Comparison of ENCODE assay signal across 1 cellular context in the genomic region with DNA sequence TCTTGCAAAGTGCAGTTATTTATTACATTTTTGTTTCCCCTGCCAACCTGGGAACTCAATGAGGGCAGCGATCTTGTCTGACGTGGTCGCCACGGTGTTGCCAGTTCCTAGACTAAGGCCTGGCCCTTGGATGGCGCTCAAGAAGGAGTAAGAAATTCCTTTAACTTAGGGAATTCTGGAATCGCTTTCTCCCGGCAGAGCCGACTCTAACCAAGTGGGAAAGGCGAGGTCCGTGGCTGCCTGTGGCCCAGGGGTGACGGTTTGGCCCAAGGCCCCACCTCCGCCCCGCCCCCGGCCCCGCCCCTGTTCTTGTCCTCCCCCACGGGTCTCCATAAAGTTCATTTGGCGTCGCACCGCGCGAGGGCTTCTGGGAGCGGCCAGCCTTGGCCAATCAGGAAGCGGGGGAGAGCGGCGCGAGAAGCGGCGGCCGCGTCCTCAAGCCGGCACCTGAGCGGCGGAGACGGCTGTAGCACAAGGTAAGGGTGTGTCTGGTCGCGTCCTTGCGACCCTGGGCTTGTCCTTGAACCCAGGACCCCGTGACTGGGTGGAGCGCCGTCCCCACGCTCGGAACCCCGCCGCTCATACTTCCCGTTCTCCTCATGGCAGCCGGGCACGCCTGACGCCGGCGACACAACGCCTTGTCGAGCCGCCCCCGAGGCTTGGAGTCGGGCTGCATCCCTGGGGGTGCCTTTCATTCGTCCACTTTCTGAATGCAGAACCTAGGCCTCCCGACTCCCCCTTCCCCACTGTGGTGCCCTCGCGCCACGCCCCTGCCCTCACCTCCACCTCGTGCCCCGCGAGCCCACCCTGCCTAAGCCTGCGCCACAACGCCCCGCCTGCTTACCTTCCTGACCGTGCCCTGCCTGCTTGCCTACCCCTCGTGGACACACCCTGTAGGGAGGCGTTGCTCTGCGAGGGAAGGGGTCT.
TF ChIP-seq lines count a peak whose summit lies in the region.

TSS of gene NUP93 (plus strand) at position 394 of the 927 bp plus-strand sequence. CDS start 18,119 bp downstream, outside the sequence.

TF ChIP-seq in HepG2, 621 proteins besides CTCF, POLR2A, EP300 and RAD21 (continued from another document and continues in another):
- TF ChIP-seq, protein P1, sequence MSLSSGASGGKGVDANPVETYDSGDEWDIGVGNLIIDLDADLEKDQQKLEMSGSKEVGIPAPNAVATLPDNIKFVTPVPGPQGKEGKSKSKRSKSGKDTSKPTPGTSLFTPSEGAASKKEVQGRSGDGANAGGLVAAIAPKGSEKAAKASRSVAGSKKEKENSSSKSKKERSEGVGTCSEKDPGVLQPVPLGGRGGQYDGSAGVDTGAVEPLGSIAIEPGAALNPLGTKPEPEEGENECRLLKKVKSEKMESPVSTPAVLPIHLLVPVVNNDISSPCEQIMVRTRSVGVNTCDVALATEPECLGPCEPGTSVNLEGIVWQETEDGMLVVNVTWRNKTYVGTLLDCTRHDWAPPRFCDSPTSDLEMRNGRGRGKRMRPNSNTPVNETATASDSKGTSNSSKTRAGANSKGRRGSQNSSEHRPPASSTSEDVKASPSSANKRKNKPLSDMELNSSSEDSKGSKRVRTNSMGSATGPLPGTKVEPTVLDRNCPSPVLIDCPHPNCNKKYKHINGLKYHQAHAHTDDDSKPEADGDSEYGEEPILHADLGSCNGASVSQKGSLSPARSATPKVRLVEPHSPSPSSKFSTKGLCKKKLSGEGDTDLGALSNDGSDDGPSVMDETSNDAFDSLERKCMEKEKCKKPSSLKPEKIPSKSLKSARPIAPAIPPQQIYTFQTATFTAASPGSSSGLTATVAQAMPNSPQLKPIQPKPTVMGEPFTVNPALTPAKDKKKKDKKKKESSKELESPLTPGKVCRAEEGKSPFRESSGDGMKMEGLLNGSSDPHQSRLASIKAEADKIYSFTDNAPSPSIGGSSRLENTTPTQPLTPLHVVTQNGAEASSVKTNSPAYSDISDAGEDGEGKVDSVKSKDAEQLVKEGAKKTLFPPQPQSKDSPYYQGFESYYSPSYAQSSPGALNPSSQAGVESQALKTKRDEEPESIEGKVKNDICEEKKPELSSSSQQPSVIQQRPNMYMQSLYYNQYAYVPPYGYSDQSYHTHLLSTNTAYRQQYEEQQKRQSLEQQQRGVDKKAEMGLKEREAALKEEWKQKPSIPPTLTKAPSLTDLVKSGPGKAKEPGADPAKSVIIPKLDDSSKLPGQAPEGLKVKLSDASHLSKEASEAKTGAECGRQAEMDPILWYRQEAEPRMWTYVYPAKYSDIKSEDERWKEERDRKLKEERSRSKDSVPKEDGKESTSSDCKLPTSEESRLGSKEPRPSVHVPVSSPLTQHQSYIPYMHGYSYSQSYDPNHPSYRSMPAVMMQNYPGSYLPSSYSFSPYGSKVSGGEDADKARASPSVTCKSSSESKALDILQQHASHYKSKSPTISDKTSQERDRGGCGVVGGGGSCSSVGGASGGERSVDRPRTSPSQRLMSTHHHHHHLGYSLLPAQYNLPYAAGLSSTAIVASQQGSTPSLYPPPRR (CRISPR knock-in tag; IDR thresholded peaks at IDR 0.05; ENCODE audit: borderline replicate concordance): peak; percentile 27; the same call in 1 of the 2 replicates
- TF ChIP-seq ATF2 (CRISPR knock-in tag; IDR thresholded peaks at IDR 0.05) (peak; percentile 64), MEIS1 (CRISPR knock-in tag; IDR thresholded peaks at IDR 0.05; ENCODE audit: borderline replicate concordance) (no peak), FOXP1 (IDR thresholded peaks at IDR 0.05) (no peak), FOXP1 (CRISPR knock-in tag; IDR thresholded peaks at IDR 0.05) (no peak), ZSCAN31 (CRISPR knock-in tag; IDR thresholded peaks at IDR 0.05; ENCODE audit: low read depth) (0 out of 2 replicates have a peak, but pooled peaks have one; percentile 70), ZNF724P (CRISPR knock-in tag; IDR thresholded peaks at IDR 0.05; ENCODE audit: borderline replicate concordance) (peak; percentile 62; the same call in 1 of the 2 replicates), ZNF674 (CRISPR knock-in tag; IDR thresholded peaks at IDR 0.05; ENCODE audit: low read depth) (no peak), DMAP1 (CRISPR knock-in tag; IDR thresholded peaks at IDR 0.05) (peak; percentile 90), SNAI1 (CRISPR knock-in tag; IDR thresholded peaks at IDR 0.05; ENCODE audit: borderline replicate concordance) (no peak), ELK4 (CRISPR knock-in tag; IDR thresholded peaks at IDR 0.05; ENCODE audit: borderline replicate concordance) (no peak), ZFP62 (CRISPR knock-in tag; IDR thresholded peaks at IDR 0.05) (no peak), STAG1 (CRISPR knock-in tag; IDR thresholded peaks at IDR 0.05) (peak; percentile 1), ZNF318 (CRISPR knock-in tag; IDR thresholded peaks at IDR 0.05) (no peak), ZNF781 (CRISPR knock-in tag; IDR thresholded peaks at IDR 0.05; ENCODE audit: borderline replicate concordance, not compliant biosample characterization) (no peak), ARID2 (CRISPR knock-in tag; IDR thresholded peaks at IDR 0.05; ENCODE audit: borderline replicate concordance) (no peak; the same call in 1 of the 2 replicates), GMEB1 (CRISPR knock-in tag; IDR thresholded peaks at IDR 0.05; ENCODE audit: borderline replicate concordance) (peak; percentile 93), ZNF792 (CRISPR knock-in tag; IDR thresholded peaks at IDR 0.05) (no peak), TOPORS (CRISPR knock-in tag; IDR thresholded peaks at IDR 0.05) (no peak), KLF9 (CRISPR knock-in tag; IDR thresholded peaks at IDR 0.05; ENCODE audit: low read depth) (no peak), ATM (IDR thresholded peaks at IDR 0.05; ENCODE audit: borderline replicate concordance) (no peak), JARID2 (CRISPR knock-in tag; IDR thresholded peaks at IDR 0.05; ENCODE audit: insufficient replicate concordance) (peak; percentile 88), ATF7 (IDR thresholded peaks at IDR 0.05) (no peak), ATF7 (CRISPR knock-in tag; IDR thresholded peaks at IDR 0.05) (peak; percentile 19; the same call in 1 of the 2 replicates), IRF2 (CRISPR knock-in tag; IDR thresholded peaks at IDR 0.05) (peak; percentile 80; the same call in 1 of the 2 replicates), PCBP1 (IDR thresholded peaks at IDR 0.05; ENCODE audit: borderline replicate concordance, low read depth, low read length) (0 out of 2 replicates have a peak, but pooled peaks have one; percentile 68)
- TF ChIP-seq, protein P2, sequence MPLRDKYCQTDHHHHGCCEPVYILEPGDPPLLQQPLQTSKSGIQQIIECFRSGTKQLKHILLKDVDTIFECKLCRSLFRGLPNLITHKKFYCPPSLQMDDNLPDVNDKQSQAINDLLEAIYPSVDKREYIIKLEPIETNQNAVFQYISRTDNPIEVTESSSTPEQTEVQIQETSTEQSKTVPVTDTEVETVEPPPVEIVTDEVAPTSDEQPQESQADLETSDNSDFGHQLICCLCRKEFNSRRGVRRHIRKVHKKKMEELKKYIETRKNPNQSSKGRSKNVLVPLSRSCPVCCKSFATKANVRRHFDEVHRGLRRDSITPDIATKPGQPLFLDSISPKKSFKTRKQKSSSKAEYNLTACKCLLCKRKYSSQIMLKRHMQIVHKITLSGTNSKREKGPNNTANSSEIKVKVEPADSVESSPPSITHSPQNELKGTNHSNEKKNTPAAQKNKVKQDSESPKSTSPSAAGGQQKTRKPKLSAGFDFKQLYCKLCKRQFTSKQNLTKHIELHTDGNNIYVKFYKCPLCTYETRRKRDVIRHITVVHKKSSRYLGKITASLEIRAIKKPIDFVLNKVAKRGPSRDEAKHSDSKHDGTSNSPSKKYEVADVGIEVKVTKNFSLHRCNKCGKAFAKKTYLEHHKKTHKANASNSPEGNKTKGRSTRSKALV (CRISPR knock-in tag; IDR thresholded peaks at IDR 0.05): 0 out of 2 replicates have a peak, but pooled peaks have one; percentile 60
- TF ChIP-seq, protein P3, sequence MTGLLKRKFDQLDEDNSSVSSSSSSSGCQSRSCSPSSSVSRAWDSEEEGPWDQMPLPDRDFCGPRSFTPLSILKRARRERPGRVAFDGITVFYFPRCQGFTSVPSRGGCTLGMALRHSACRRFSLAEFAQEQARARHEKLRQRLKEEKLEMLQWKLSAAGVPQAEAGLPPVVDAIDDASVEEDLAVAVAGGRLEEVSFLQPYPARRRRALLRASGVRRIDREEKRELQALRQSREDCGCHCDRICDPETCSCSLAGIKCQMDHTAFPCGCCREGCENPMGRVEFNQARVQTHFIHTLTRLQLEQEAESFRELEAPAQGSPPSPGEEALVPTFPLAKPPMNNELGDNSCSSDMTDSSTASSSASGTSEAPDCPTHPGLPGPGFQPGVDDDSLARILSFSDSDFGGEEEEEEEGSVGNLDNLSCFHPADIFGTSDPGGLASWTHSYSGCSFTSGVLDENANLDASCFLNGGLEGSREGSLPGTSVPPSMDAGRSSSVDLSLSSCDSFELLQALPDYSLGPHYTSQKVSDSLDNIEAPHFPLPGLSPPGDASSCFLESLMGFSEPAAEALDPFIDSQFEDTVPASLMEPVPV (CRISPR knock-in tag; IDR thresholded peaks at IDR 0.05): peak; percentile 68; the same call in 1 of the 2 replicates
